ENCODE assay signal across 37 cellular contexts in the genomic region with DNA sequence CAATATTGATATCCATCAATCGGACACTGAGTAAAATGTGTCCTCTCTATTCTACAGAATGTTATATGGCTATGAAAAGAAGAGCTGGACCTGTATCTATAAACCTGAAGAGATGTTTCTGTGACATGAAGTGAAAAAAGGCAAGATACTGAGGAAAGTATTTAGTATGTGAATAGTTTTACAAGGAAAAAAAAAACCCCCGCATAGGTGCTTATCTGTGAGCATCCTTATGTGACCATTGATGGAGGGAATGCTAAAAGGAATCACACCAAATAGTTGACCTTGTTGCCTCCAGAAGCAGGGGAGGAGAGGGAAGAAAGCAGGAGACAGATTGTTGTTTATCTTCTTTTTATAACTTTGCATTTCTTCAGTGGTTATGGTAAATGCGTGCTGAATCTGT. TPM values are rescaled to one million over a fixed set of nuclear protein-coding genes. Genes with fewer than 3 reads are reported as not detected.
"Had no signal": no experiment of that assay in that cellular context is flagged by ENCODE, and none has a peak within 500 bp of the region (broad histone marks: within the 10 kb centered on the region; RNA-seq: fewer than 3 reads in every experiment).

No MANE protein-coding gene starts in this region.

- H3K9me3 ChIP-seq: MG63 had no signal

- H3K27ac ChIP-seq: KMS-11 had no signal

- H3K4me3 ChIP-seq: MG63 had no signal

- H3K36me3 ChIP-seq: MG63 had no signal

- H3K27me3 ChIP-seq: MG63 had no signal

- H3K9ac ChIP-seq: KMS-11 had no signal

- H3K4me2 ChIP-seq: KMS-11 had no signal

- DNase-seq: Karpas-422, Kasumi-1, MG63, MM.1S, NCI-H1048, NCI-H1092, NCI-H1092 treated with DMSO at 0.1 percent for 48 hours, NCI-H1105, NCI-H1105 treated with DMSO at 0.1 percent for 48 hours, NCI-H1417, NCI-H1417 treated with DMSO at 0.1 percent for 48 hours, NCI-H1436, NCI-H1436 treated with DMSO at 0.1 percent for 48 hours, NCI-H146, NCI-H1694, NCI-H1694 treated with DMSO at 0.1 percent for 48 hours, NCI-H187, NCI-H187 treated with DMSO at 0.1 percent for 48 hours, NCI-H1930, NCI-H2029, NCI-H2029 treated with DMSO at 0.1 percent for 48 hours, NCI-H2081, NCI-H2081 treated with DMSO at 0.1 percent for 48 hours, NCI-H2107, NCI-H2171, NCI-H2171 treated with DMSO at 0.1 percent for 48 hours, NCI-H2227 treated with DMSO at 0.1 percent for 48 hours, NCI-H226, NCI-H345, NCI-H446, NCI-H446 treated with DMSO at 0.1 percent for 48 hours, NCI-H510A had no signal

RNA-seq across cellular contexts. Expression of gene PRG2, which starts 0.7 kb away (rescaled TPM):
- total RNA-seq: LHCN-M2, MCF 10A, NCI-H460 had no signal

RNA-seq across cellular contexts. Expression of gene PRG3, which starts 10.2 kb away (rescaled TPM):
- total RNA-seq: LHCN-M2, M059J, MCF 10A, NCI-H460 had no signal

RNA-seq across cellular contexts. Expression of gene SLC43A3, which starts 35.8 kb away (rescaled TPM):
- total RNA-seq: NCI-H460 had no signal

RNA-seq across cellular contexts. Expression of gene P2RX3, which starts 53.0 kb away (rescaled TPM):
- total RNA-seq: LHCN-M2, M059J, MCF 10A, NCI-H460 had no signal
